In the genomic region with DNA sequence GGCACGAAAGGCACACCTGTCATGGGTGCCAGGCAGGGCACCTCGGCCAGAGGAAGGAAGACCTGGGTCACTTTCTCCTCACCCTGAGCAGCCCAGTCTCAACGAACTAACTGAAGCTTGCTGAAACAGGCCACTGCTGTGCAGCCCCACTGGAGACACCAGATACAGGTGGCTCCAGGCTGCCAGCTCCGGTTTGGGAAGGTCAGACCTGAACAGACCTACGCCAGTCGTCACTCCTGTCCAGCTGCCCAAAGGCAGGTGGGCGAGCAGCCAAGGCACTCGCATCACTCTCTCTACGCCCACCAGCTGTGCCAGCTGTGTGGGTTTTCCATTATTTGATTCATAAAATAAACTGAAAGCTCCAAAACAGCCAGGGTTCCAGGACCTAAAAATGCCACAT, we compare ENCODE assay signal across 21 cellular contexts.
DNase-seq lines count a peak whose midpoint lies in the region; ATAC-seq and TF ChIP-seq lines count a peak whose summit lies in the region.
"Had no signal": no experiment of that assay in that cellular context is flagged by ENCODE, and none has a peak within 500 bp of the region (broad histone marks: within the 10 kb centered on the region; RNA-seq: fewer than 3 reads in every experiment).

No MANE protein-coding gene starts in this region.

- no peaks in the 10 kb centered on the region for H4K20me1 ChIP-seq in GM23248 (ENCODE audit: insufficient read depth)

- H3K4me1 ChIP-seq in GM23248 (ENCODE audit: insufficient read depth) (no peaks in the 10 kb centered on the region), foreskin keratinocyte (no peaks in the 10 kb centered on the region)

- no peak overlapping the region for H3K4me3 ChIP-seq in GM23248
- H3K4me3 ChIP-seq: thoracic aorta had no signal

- H3K27ac ChIP-seq in GM23248 (no peak overlapping the region), foreskin keratinocyte (no peak overlapping the region)
- H3K27ac ChIP-seq: thoracic aorta had no signal

- WGBS in GM23248 (ENCODE audit: low coverage in 1 of 2, low lambda C conversion rate in 2 of 2, missing lambda C conversion rate in 2 of 2), 2 experiments = 62 to 64% methylated on average over 8 to 9 of the region's 9 CpGs

- in situ Hi-C loops in GM23248 (cut with MboI) = no loop called here

- no peaks in the 10 kb centered on the region for H3K9me3 ChIP-seq in GM23248 (ENCODE audit: low read depth)
- H3K9me3 ChIP-seq: thoracic aorta had no signal

- H3K4me2 ChIP-seq in GM23248 (ENCODE audit: unreplicated experiment) = no peak overlapping the region

- no peak overlapping the region for H3K9ac ChIP-seq in GM23248

- H3F3A ChIP-seq in GM23248 (ENCODE audit: insufficient read depth) = no peaks in the 10 kb centered on the region

- DNase-seq in DMS53 (lab: John Stamatoyannopoulos, UW) = peak; percentile 72
- peak; percentile 27 for DNase-seq in GM23248
- peak; percentile 91 for DNase-seq in NCI-H69 (lab: John Stamatoyannopoulos, UW)
- no peak for DNase-seq in foreskin keratinocyte
- no peak for DNase-seq in activated CD4-positive, alpha-beta T cell treated with anti-CD3 and anti-CD28 coated beads for 48 hours
- no peak for DNase-seq in dedifferentiated amniotic fluid mesenchymal stem cell (ENCODE audit: extremely low spot score)
- DNase-seq: activated CD8-positive, alpha-beta memory T cell treated with anti-CD3 and anti-CD28 coated beads for 24 hours; activated naive CD4-positive, alpha-beta T cell treated with anti-CD3 and anti-CD28 coated beads for 36 hours; activated T-cell treated with anti-CD3 and anti-CD28 coated beads, Interleukin-2, amount 50 U/mL, for 4 hours; CD4-positive, alpha-beta memory T cell; mesendoderm; naive B cell; NCI-H1436 treated with DMSO at 0.1 percent for 48 hours; occipital lobe; retina; stimulated activated CD4-positive, alpha-beta T cell treated with anti-CD3 and anti-CD28 coated beads, Interleukin-2, amount 100 ng/mL, for 48 hours; stimulated activated naive CD4-positive, alpha-beta T cell had no signal

- no peak overlapping the region for H2AFZ ChIP-seq in GM23248

- no peaks in the 10 kb centered on the region for H3K9me2 ChIP-seq in GM23248 (ENCODE audit: insufficient read depth)

- H3K27me3 ChIP-seq in GM23248 (replicated peaks; ENCODE audit: insufficient read depth) (no peaks in the 10 kb centered on the region), foreskin keratinocyte (no peaks in the 10 kb centered on the region)

- H3K36me3 ChIP-seq in GM23248 (ENCODE audit: low read depth) = no peaks in the 10 kb centered on the region; the same call in 1 of the 2 replicates

- ATAC-seq in foreskin keratinocyte (peak; percentile 20), HG03460 (IDR thresholded peaks at IDR 0.05; ENCODE audit: unreplicated experiment) (no peak)
- ATAC-seq: activated CD4-positive, CD25-positive, alpha-beta regulatory T cell treated with anti-CD3 and anti-CD28 coated beads, Interleukin-2, amount 50 U/mL, for 24 hours; activated T-cell treated with anti-CD3 and anti-CD28 coated beads, Interleukin-2, amount 50 U/mL, for 4 hours; Right ventricle myocardium inferior had no signal

- H3K79me2 ChIP-seq in GM23248 (ENCODE audit: insufficient read depth) = no peaks in the 10 kb centered on the region

- no peak for TF ChIP-seq CTCF in foreskin keratinocyte (conservative IDR thresholded peaks at IDR 0.05)

Comparison
In these comparisons a context has a peak if more than half of its experiments do, and no peak if none do; other contexts are left out.
1. DNase-seq: peak in DMS53 (single experiment), GM23248 (single experiment) and NCI-H69 (single experiment); none in foreskin keratinocyte (0 of 2), activated CD4-positive, alpha-beta T cell treated with anti-CD3 and anti-CD28 coated beads for 48 hours (single experiment) and dedifferentiated amniotic fluid mesenchymal stem cell (single experiment).